ENCODE assay signal across 10 cellular contexts in genomic region chr14:95256776-95257060, GRCh38.
"Had no signal": no experiment of that assay in that cellular context is flagged by ENCODE, and none has a peak within 500 bp of the region (broad histone marks: within the 10 kb centered on the region; RNA-seq: fewer than 3 reads in every experiment).

No MANE protein-coding gene starts in this region.

- H3K9me3 Mint-ChIP-seq: activated T-cell treated with anti-CD3 and anti-CD28 coated beads, Interleukin-2, amount 50 U/mL, for 4 hours had no signal

- DNase-seq: activated CD4-positive, alpha-beta T cell treated with anti-CD3 and anti-CD28 coated beads, Interleukin-2, amount 50 U/mL, for 1 hour; activated effector memory CD4-positive, alpha-beta T cell treated with anti-CD3 and anti-CD28 coated beads, Interleukin-2, amount 50 U/mL, for 16 hours; activated T-cell treated with anti-CD3 and anti-CD28 coated beads, Interleukin-2, amount 50 U/mL, for 4 hours; effector memory CD4-positive, alpha-beta T cell; stimulated activated CD4-positive, alpha-beta T cell treated with anti-CD3 and anti-CD28 coated beads, Interleukin-12 subunit alpha, Interleukin-12 subunit beta, amount 100 ng/mL, for 4 hours; stimulated activated naive CD4-positive, alpha-beta T cell; uterus had no signal

- H3K27me3 Mint-ChIP-seq: activated naive CD8-positive, alpha-beta T cell had no signal

- H3K27ac ChIP-seq: uterus had no signal

- H3K36me3 ChIP-seq: breast epithelium, suprapubic skin, uterus had no signal

- ATAC-seq: activated T-cell treated with anti-CD3 and anti-CD28 coated beads, Interleukin-2, amount 50 U/mL, for 4 hours had no signal

- H3K4me3 Mint-ChIP-seq: activated naive CD8-positive, alpha-beta T cell; activated T-cell treated with anti-CD3 and anti-CD28 coated beads, Interleukin-2, amount 50 U/mL, for 4 hours had no signal

- H3K36me3 Mint-ChIP-seq: activated naive CD8-positive, alpha-beta T cell had no signal

- H3K27ac Mint-ChIP-seq: activated naive CD8-positive, alpha-beta T cell had no signal

- H3K9me3 ChIP-seq: breast epithelium, suprapubic skin, uterus had no signal

- H3K27me3 ChIP-seq: breast epithelium, suprapubic skin, uterus had no signal

- H3K4me1 ChIP-seq: uterus had no signal

- H3K4me3 ChIP-seq: breast epithelium, suprapubic skin, uterus had no signal
